ENCODE assay signal across 19 cellular contexts in genomic region chr9:77959803-77960202, GRCh38.
DNase-seq lines count a peak whose midpoint lies in the region; ATAC-seq, FAIRE-seq and TF ChIP-seq lines count a peak whose summit lies in the region.
"Had no signal": no experiment of that assay in that cellular context is flagged by ENCODE, and none has a peak within 500 bp of the region (broad histone marks: within the 10 kb centered on the region; RNA-seq: fewer than 3 reads in every experiment).

No MANE protein-coding gene starts in this region.

- no peak for FAIRE-seq in K562 (lab: Jason Lieb, UNC)
- FAIRE-seq: D721Med had no signal

- H3K9me1 ChIP-seq in K562 (ENCODE audit: control insufficient read depth, insufficient read depth, low read length): no peaks in the 10 kb centered on the region

- H3K4me3 Mint-ChIP-seq in CD14-positive monocyte: no peak overlapping the region
- H3K4me3 Mint-ChIP-seq in neural progenitor cell: no peak overlapping the region
- H3K4me3 Mint-ChIP-seq: CD4-positive, alpha-beta T cell; IgD-negative memory B cell had no signal

- TF ChIP-seq RAD21 in K562 (CRISPR knock-in tag; conservative IDR thresholded peaks at IDR 0.05 in 1 of 2, IDR thresholded peaks at IDR 0.05 in 1 of 2): no peak

- H3K27ac ChIP-seq in K562 (ENCODE audit: extremely low read depth, low read depth, low read length): peak overlapping the region; percentile 21; the same call in 2 of the 3 replicates
- no peak overlapping the region for H3K27ac ChIP-seq in neural progenitor cell
- H3K27ac ChIP-seq in left lung: no peak overlapping the region
- H3K27ac ChIP-seq: BLaER1, GM23248, HL-60 had no signal

- H3K27ac Mint-ChIP-seq in CD14-positive monocyte (peak overlapping the region in 5 of 7 donors; percentile 43 to 69 (median 53)), neural progenitor cell (no peak overlapping the region)
- H3K27ac Mint-ChIP-seq: CD4-positive, alpha-beta T cell; IgD-negative memory B cell had no signal

- H3K79me2 ChIP-seq in K562 (ENCODE audit: control insufficient read depth, insufficient read depth, low read length) (peaks cover 99% of the 10 kb centered on the region), neural progenitor cell (ENCODE audit: low read depth) (peaks cover 100% of the 10 kb centered on the region)

- TF ChIP-seq CTCF in CD14-positive monocyte (IDR thresholded peaks at IDR 0.05) (no peak), K562 (IDR thresholded peaks at IDR 0.05 in 2 of 3, conservative IDR thresholded peaks at IDR 0.05 in 1 of 3; ENCODE audit: insufficient read depth in 2 of 3, low read depth in 1 of 3, low read length in 3 of 3) (no peak), neural progenitor cell (IDR thresholded peaks at IDR 0.05) (no peak), left lung (IDR thresholded peaks at IDR 0.05) (no peak)

- in situ Hi-C loops in K562 (cut with MboI): no loop called here

- H3K9me3 Mint-ChIP-seq in CD14-positive monocyte (no peaks in the 10 kb centered on the region), neural progenitor cell (peaks cover 15% of the 10 kb centered on the region)
- H3K9me3 Mint-ChIP-seq: CD4-positive, alpha-beta T cell had no signal

- no peak for TF ChIP-seq POLR2A in K562 (conservative IDR thresholded peaks at IDR 0.05)

- H3K4me1 ChIP-seq in K562 (replicated peaks in 1 of 2; ENCODE audit: control insufficient read depth in 2 of 2, insufficient read depth in 2 of 2, low read length in 2 of 2) (peaks cover 0 to 45% of the 10 kb centered on the region in 2 experiments; a peak in 4 of 5 replicates), neural progenitor cell (peaks cover 41% of the 10 kb centered on the region), left lung (peaks cover 22 to 77% of the 10 kb centered on the region in 2 donors)
- H3K4me1 ChIP-seq: BLaER1 had no signal

- H3K4me1 Mint-ChIP-seq in CD14-positive monocyte: peaks cover 58% of the 10 kb centered on the region
- H3K4me1 Mint-ChIP-seq in neural progenitor cell: peaks cover 23% of the 10 kb centered on the region

- no peaks in the 10 kb centered on the region for H3K27me3 ChIP-seq in K562 (ENCODE audit: control insufficient read depth in 2 of 2, insufficient read depth in 2 of 2, low read length in 2 of 2)
- H3K27me3 ChIP-seq in neural progenitor cell: no peaks in the 10 kb centered on the region
- no peaks in the 10 kb centered on the region for H3K27me3 ChIP-seq in left lung
- H3K27me3 ChIP-seq: BLaER1 had no signal

- H3F3A ChIP-seq in neural progenitor cell (ENCODE audit: low read depth): no peaks in the 10 kb centered on the region

- BruUV-seq in K562 (replicated peaks; lab: Mats Ljungman, UMichigan): no TSS peak

- no peak for ATAC-seq in K562
- no peak for ATAC-seq in left lung

- no peak overlapping the region for H2AFZ ChIP-seq in K562 (ENCODE audit: low read depth, low read length)
- no peak overlapping the region for H2AFZ ChIP-seq in neural progenitor cell (replicated peaks)
- H2AFZ ChIP-seq: GM23248 had no signal

- intact Hi-C loops in CD14-positive monocyte (cut with micrococcal nuclease): no loop called here
- intact Hi-C loops in K562 (cut with micrococcal nuclease): no loop called here
- intact Hi-C loops in left lung (cut with DNase I): no loop called here

- H3K4me3 ChIP-seq in K562 (no peak overlapping the region), neural progenitor cell (no peak overlapping the region), left lung (no peak overlapping the region)
- H3K4me3 ChIP-seq: BLaER1, GM23248, HAP-1 had no signal

- CTCF ChIA-PET in HEK293T (lab: Yijun Ruan, JAX) (no interaction called here), K562 (lab: Yijun Ruan, JAX; ENCODE audit: low intra/inter-chr PET ratio) (no interaction called here)

- peaks cover 4 to 12% of the 10 kb centered on the region in 2 donors for H3K36me3 Mint-ChIP-seq in CD14-positive monocyte
- H3K36me3 Mint-ChIP-seq in neural progenitor cell: peaks cover 8% of the 10 kb centered on the region
- H3K36me3 Mint-ChIP-seq: IgD-negative memory B cell had no signal

- H3K4me2 ChIP-seq in K562 (ENCODE audit: insufficient read depth, low read length) (no peak overlapping the region), neural progenitor cell (peak overlapping the region; percentile 30)
- H3K4me2 ChIP-seq: BLaER1 had no signal

- POLR2A ChIA-PET in HEK293T (lab: Yijun Ruan, JAX) (no interaction called here), K562 (lab: Yijun Ruan, JAX) (no interaction called here)

- H3K9me3 ChIP-seq in K562 (replicated peaks; ENCODE audit: control insufficient read depth, insufficient read depth, low read depth, low read length) (no peaks in the 10 kb centered on the region), neural progenitor cell (ENCODE audit: low read depth) (no peaks in the 10 kb centered on the region), left lung (no peaks in the 10 kb centered on the region)
- H3K9me3 ChIP-seq: BLaER1, HAP-1 had no signal

- DNase-seq in CD14-positive monocyte (ENCODE audit: low spot score) (no peak), HEK293T (ENCODE audit: extremely low spot score) (no peak), K562 (ENCODE audit: extremely low read depth in 1 of 4, low spot score in 3 of 4) (no peak), neural progenitor cell (ENCODE audit: low spot score) (no peak), left lung (no peak), hypothalamus (lab: John Stamatoyannopoulos, UW) (no peak)
- DNase-seq in stimulated activated CD4-positive, alpha-beta T cell treated with anti-CD3 and anti-CD28 coated beads, Interleukin-4, amount 100 ng/mL, for 24 hours: no peak
- DNase-seq: CD4-positive, alpha-beta T cell; GM23248; NCI-H1092; NCI-H1436; NCI-H187; NCI-H524; NCI-H774 had no signal

- no peaks in the 10 kb centered on the region for H3K36me3 ChIP-seq in K562 (ENCODE audit: control insufficient read depth, insufficient read depth, low read length)
- H3K36me3 ChIP-seq in neural progenitor cell: no peaks in the 10 kb centered on the region
- no peaks in the 10 kb centered on the region for H3K36me3 ChIP-seq in left lung
- H3K36me3 ChIP-seq: BLaER1, HAP-1 had no signal

- H3K9ac ChIP-seq in K562 (ENCODE audit: insufficient read depth in 1 of 2, low read depth in 2 of 2, low read length in 2 of 2) (no peak overlapping the region), neural progenitor cell (no peak overlapping the region)
- H3K9ac ChIP-seq: BLaER1, GM23248 had no signal

- 20% methylated on average over 1 of the region's 1 CpG for WGBS in K562 (ENCODE audit: insufficient coverage, low coverage, missing lambda C conversion rate)

- H3K27me3 Mint-ChIP-seq in CD14-positive monocyte (ENCODE audit: low read depth in 3 of 3) (no peaks in the 10 kb centered on the region), neural progenitor cell (ENCODE audit: insufficient read depth, low read depth) (no peaks in the 10 kb centered on the region)
- H3K27me3 Mint-ChIP-seq: CD4-positive, alpha-beta T cell had no signal

- no peaks in the 10 kb centered on the region for H4K20me1 ChIP-seq in K562 (replicated peaks; ENCODE audit: control insufficient read depth, insufficient read depth, low read length)
- peaks cover 68% of the 10 kb centered on the region for H4K20me1 ChIP-seq in neural progenitor cell (ENCODE audit: low read depth)

- no peak for TF ChIP-seq EP300 in K562 (IDR thresholded peaks at IDR 0.05; ENCODE audit: low read length)

TF ChIP-seq in HEK293T, 16 proteins besides CTCF, POLR2A, EP300 and RAD21:
- TF ChIP-seq L3MBTL2 (conservative IDR thresholded peaks at IDR 0.05): no peak
- TF ChIP-seq FOXM1 (IDR thresholded peaks at IDR 0.05; ENCODE audit: borderline replicate concordance): no peak
- no peak for TF ChIP-seq BHLHE40 (IDR thresholded peaks at IDR 0.05; ENCODE audit: borderline replicate concordance)
- no peak for TF ChIP-seq LEF1 (IDR thresholded peaks at IDR 0.05; ENCODE audit: borderline replicate concordance)
- TF ChIP-seq, protein P1, sequence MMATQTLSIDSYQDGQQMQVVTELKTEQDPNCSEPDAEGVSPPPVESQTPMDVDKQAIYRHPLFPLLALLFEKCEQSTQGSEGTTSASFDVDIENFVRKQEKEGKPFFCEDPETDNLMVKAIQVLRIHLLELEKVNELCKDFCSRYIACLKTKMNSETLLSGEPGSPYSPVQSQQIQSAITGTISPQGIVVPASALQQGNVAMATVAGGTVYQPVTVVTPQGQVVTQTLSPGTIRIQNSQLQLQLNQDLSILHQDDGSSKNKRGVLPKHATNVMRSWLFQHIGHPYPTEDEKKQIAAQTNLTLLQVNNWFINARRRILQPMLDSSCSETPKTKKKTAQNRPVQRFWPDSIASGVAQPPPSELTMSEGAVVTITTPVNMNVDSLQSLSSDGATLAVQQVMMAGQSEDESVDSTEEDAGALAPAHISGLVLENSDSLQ (IDR thresholded peaks at IDR 0.05): peak; percentile 6; the same call in 1 of the 2 replicates

TF ChIP-seq in K562, 482 proteins besides CTCF, POLR2A, EP300 and RAD21 (continues in another document):
- no peak for TF ChIP-seq PBX2 (CRISPR knock-in tag; IDR thresholded peaks at IDR 0.05; ENCODE audit: low read depth)
- TF ChIP-seq PBX2 (tag; conservative IDR thresholded peaks at IDR 0.05; ENCODE audit: low read depth): peak; percentile 77
